In the genomic region with DNA sequence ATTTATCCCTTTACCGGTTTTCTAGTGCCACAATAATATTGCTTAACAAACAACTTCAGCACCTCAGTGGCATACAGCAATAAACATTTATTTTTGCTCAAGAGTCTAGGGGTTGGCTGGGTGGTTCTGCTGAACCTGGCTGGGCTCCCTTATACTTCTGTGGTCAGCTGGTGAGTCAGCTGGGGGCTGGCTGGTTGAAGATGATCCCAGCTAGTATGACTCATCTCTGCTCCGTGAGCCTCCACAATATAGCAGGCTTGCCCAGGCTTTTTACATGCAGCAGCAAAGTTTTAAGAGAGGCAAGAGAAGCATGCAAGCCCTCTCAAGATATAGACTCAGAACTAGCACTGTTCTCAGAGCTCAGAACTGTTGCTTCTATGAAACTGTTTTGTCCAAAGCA, we compare ENCODE assay signal across 7 cellular contexts.
DNase-seq lines count a peak whose midpoint lies in the region; ATAC-seq, FAIRE-seq and TF ChIP-seq lines count a peak whose summit lies in the region.

No MANE protein-coding gene starts in this region.

- H4K20me1 ChIP-seq in keratinocyte (ENCODE audit: control insufficient read depth, extremely low read depth, insufficient read depth, low read length) = no peaks in the 10 kb centered on the region

- H2AFZ ChIP-seq in keratinocyte (ENCODE audit: control insufficient read depth, low read length) = no peak overlapping the region

- H3K9me1 ChIP-seq in keratinocyte (ENCODE audit: control insufficient read depth, extremely low read depth, insufficient read depth, low read length) = no peaks in the 10 kb centered on the region

- no peaks in the 10 kb centered on the region for H3K27me3 ChIP-seq in keratinocyte (ENCODE audit: control insufficient read depth, extremely low read depth, insufficient read depth, low read length)

- H3K4me3 ChIP-seq in keratinocyte (ENCODE audit: control insufficient read depth in 2 of 3, extremely low read depth in 1 of 3, insufficient read depth in 2 of 3, low read depth in 1 of 3, low read length in 3 of 3) = no peak overlapping the region

- TF ChIP-seq POLR2A in GM18505 (IDR thresholded peaks at IDR 0.05; ENCODE audit: borderline replicate concordance, extremely low read depth, insufficient read depth, insufficient read length) = no peak

- no peaks in the 10 kb centered on the region for H3K79me2 ChIP-seq in keratinocyte (ENCODE audit: control insufficient read depth, insufficient read depth, low read length)

- H3K4me2 ChIP-seq in keratinocyte (ENCODE audit: control insufficient read depth, extremely low read depth, insufficient read depth, low read depth, low read length) = peak overlapping the region; percentile 39

- no peak overlapping the region for H3K9ac ChIP-seq in keratinocyte (ENCODE audit: control insufficient read depth, extremely low read depth, insufficient read depth, low read length)

- H3K27ac ChIP-seq in keratinocyte (ENCODE audit: control insufficient read depth, insufficient read depth, low read length) = peak overlapping the region; percentile 37

- dilution Hi-C loops in keratinocyte (cut with MboI; ENCODE audit: extremely low pct_ligation_motif_present, low sequenced_read_pairs) = no loop called here

- H3K4me1 ChIP-seq in keratinocyte (ENCODE audit: control insufficient read depth, extremely low read depth, insufficient read depth, low read length) = peaks cover 54% of the 10 kb centered on the region

- no peaks in the 10 kb centered on the region for H3K9me3 ChIP-seq in keratinocyte (ENCODE audit: control insufficient read depth, low read depth, low read length)

- H3K36me3 ChIP-seq in keratinocyte (ENCODE audit: control insufficient read depth in 2 of 2, extremely low read depth in 1 of 2, insufficient read depth in 2 of 2, low read length in 2 of 2) = no peaks in the 10 kb centered on the region

- TF ChIP-seq CTCF in keratinocyte (optimal IDR thresholded peaks at IDR 0.05 in 1 of 3, IDR thresholded peaks at IDR 0.05 in 1 of 3, conservative IDR thresholded peaks at IDR 0.05 in 1 of 3; ENCODE audit: extremely low read depth in 1 of 3, insufficient read depth in 2 of 3, low read length in 3 of 3) = no peak

- peak; percentile 95 for FAIRE-seq in keratinocyte (lab: Jason Lieb, UNC)

- DNase-seq in GOT3 (lab: John Stamatoyannopoulos, UW) (peak; percentile 78), Kasumi-1 (lab: John Stamatoyannopoulos, UW) (peak; percentile 1 to 28), amniotic epithelial cell (ENCODE audit: low read depth) (peak; percentile 95), keratinocyte (ENCODE audit: low read depth, low spot score) (peak; percentile 87), mesenteric fat pad (ENCODE audit: low spot score) (no peak)
- DNase-seq in stimulated activated naive CD8-positive, alpha-beta T cell treated with anti-CD3 and anti-CD28 coated beads, Interleukin-15, Interleukin-2, amounts not matched to agents 100 U/mL and 50 U/mL, for 24 hours = peak; percentile 51

- peak; percentile 92 for ATAC-seq in GM18505 (IDR thresholded peaks at IDR 0.05; ENCODE audit: unreplicated experiment)
- peak; percentile 94 for ATAC-seq in stimulated activated naive CD8-positive, alpha-beta T cell treated with anti-CD3 and anti-CD28 coated beads, Interleukin-15, Interleukin-2, amounts not matched to agents 100 U/mL and 50 U/mL, for 24 hours
